Comparison of ENCODE assay signal across 24 cellular contexts in the genomic region with DNA sequence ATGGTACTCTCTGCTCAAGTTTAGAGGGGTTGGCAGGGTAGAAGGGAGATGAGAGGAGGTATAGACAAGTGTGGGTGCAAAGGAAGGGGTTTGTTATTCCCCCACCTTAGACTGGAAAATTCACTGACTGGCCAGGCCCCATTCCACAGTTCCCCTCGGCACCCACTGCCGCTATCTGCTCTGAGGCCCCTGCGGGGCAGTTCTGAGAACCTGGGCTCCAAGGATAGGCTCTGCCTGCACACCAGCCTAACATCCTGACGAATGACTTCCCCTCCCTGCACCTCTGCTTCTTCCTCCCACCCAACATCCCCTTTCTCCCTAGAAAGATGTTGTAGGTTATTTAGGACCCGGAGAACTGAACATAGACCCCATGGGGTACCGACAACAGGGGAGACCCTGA.
"Had no signal": no experiment of that assay in that cellular context is flagged by ENCODE, and none has a peak within 500 bp of the region (broad histone marks: within the 10 kb centered on the region; RNA-seq: fewer than 3 reads in every experiment).

No MANE protein-coding gene starts in this region.

- H3K27ac ChIP-seq: left ventricle myocardium inferior, ovary, right atrium auricular region, right lobe of liver, skin epidermis, stomach, testis, thyroid gland, transverse colon, upper lobe of left lung had no signal

- H3K27me3 ChIP-seq: ovary, right atrium auricular region, right lobe of liver, stomach, testis, thyroid gland, transverse colon, upper lobe of left lung had no signal

- DNase-seq: hypothalamus; immature natural killer cell; left ventricle myocardium inferior; mesendoderm; midbrain; mucosa of descending colon; ovary; right lobe of liver; stimulated activated CD4-positive, alpha-beta T cell treated with anti-CD3 and anti-CD28 coated beads, Interleukin-12 subunit alpha, Interleukin-12 subunit beta, amount 100 ng/mL, for 4 hours; stimulated activated CD4-positive, alpha-beta T cell treated with anti-CD3 and anti-CD28 coated beads, Interleukin-15, amount 100 ng/mL, for 24 hours; stimulated activated CD4-positive, alpha-beta T cell treated with anti-CD3 and anti-CD28 coated beads, Interleukin-4, amount 100 ng/mL, for 1 hour; stimulated activated naive B cell treated with anti-CD40 and anti-IgM and Interleukin-4, amounts not matched to agents 10 μg/mL and 1 μg/mL and 100 μg/mL, for 72 hours; stimulated activated naive CD8-positive, alpha-beta T cell treated with anti-CD3 and anti-CD28 coated beads, Interleukin-15, Interleukin-2, amounts not matched to agents 100 U/mL and 50 U/mL, for 24 hours; stomach; thyroid gland; transverse colon; upper lobe of left lung had no signal

- H3K36me3 Mint-ChIP-seq: immature natural killer cell; natural killer cell treated with Interleukin-12 subunit alpha and Interleukin-12 subunit beta and Interleukin-15 and Interleukin-18, amount 100 ng/mL, for 72 hours; stimulated activated naive B cell treated with anti-CD40 and anti-IgM and Interleukin-4, amounts not matched to agents 10 μg/mL and 1 μg/mL and 100 μg/mL, for 72 hours had no signal

- H3K4me3 Mint-ChIP-seq: immature natural killer cell; naive thymus-derived CD4-positive, alpha-beta T cell; natural killer cell treated with Interleukin-12 subunit alpha and Interleukin-12 subunit beta and Interleukin-15 and Interleukin-18, amount 100 ng/mL, for 72 hours; stimulated activated naive B cell treated with anti-CD40 and anti-IgM and Interleukin-4, amounts not matched to agents 10 μg/mL and 1 μg/mL and 100 μg/mL, for 72 hours had no signal

- ATAC-seq: mucosa of descending colon; naive thymus-derived CD4-positive, alpha-beta T cell; natural killer cell treated with Interleukin-12 subunit alpha and Interleukin-12 subunit beta and Interleukin-15 and Interleukin-18, amount 100 ng/mL, for 72 hours; right lobe of liver; stimulated activated naive B cell treated with anti-CD40 and anti-IgM and Interleukin-4, amounts not matched to agents 10 μg/mL and 1 μg/mL and 100 μg/mL, for 72 hours; stimulated activated naive CD8-positive, alpha-beta T cell treated with anti-CD3 and anti-CD28 coated beads, Interleukin-15, Interleukin-2, amounts not matched to agents 100 U/mL and 50 U/mL, for 24 hours had no signal

- H3K27ac Mint-ChIP-seq: immature natural killer cell; naive thymus-derived CD4-positive, alpha-beta T cell; natural killer cell treated with Interleukin-12 subunit alpha and Interleukin-12 subunit beta and Interleukin-15 and Interleukin-18, amount 100 ng/mL, for 72 hours; progenitor cell of endocrine pancreas; stimulated activated naive B cell treated with anti-CD40 and anti-IgM and Interleukin-4, amounts not matched to agents 10 μg/mL and 1 μg/mL and 100 μg/mL, for 72 hours had no signal

- H3K4me1 Mint-ChIP-seq: immature natural killer cell; stimulated activated naive B cell treated with anti-CD40 and anti-IgM and Interleukin-4, amounts not matched to agents 10 μg/mL and 1 μg/mL and 100 μg/mL, for 72 hours had no signal

- H3K4me1 ChIP-seq: right lobe of liver, upper lobe of left lung had no signal

- H3K36me3 ChIP-seq: left ventricle myocardium inferior, ovary, right atrium auricular region, right lobe of liver, stomach, thyroid gland, transverse colon, upper lobe of left lung had no signal

- H3K4me3 ChIP-seq: left ventricle myocardium inferior, lung, mucosa of descending colon, ovary, right atrium auricular region, right lobe of liver, skin epidermis, stomach, testis, thyroid gland, transverse colon, upper lobe of left lung had no signal

- H3K9me3 Mint-ChIP-seq: natural killer cell treated with Interleukin-12 subunit alpha and Interleukin-12 subunit beta and Interleukin-15 and Interleukin-18, amount 100 ng/mL, for 72 hours had no signal

- H3K9me3 ChIP-seq: mucosa of descending colon, ovary, right lobe of liver, testis, thyroid gland, transverse colon had no signal
